In genomic region chr2:162197095-162197825, GRCh38 we compare ENCODE assay signal across 1 cellular context.
TF ChIP-seq lines count a peak whose summit lies in the region.

No MANE protein-coding gene starts in this region.

TF ChIP-seq in WTC11, 78 proteins besides CTCF, POLR2A, EP300 and RAD21 (continued from another document):
- no peak for TF ChIP-seq PREB (CRISPR knock-in tag; IDR thresholded peaks at IDR 0.05; ENCODE audit: borderline replicate concordance)
- no peak for TF ChIP-seq JAZF1 (CRISPR knock-in tag; IDR thresholded peaks at IDR 0.05)
- TF ChIP-seq TP53 (CRISPR knock-in tag; IDR thresholded peaks at IDR 0.05) = no peak
- no peak for TF ChIP-seq ZNF317 (CRISPR knock-in tag; IDR thresholded peaks at IDR 0.05; ENCODE audit: borderline replicate concordance, low read depth)
- TF ChIP-seq, protein P1, sequence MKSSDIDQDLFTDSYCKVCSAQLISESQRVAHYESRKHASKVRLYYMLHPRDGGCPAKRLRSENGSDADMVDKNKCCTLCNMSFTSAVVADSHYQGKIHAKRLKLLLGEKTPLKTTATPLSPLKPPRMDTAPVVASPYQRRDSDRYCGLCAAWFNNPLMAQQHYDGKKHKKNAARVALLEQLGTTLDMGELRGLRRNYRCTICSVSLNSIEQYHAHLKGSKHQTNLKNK (CRISPR knock-in tag; IDR thresholded peaks at IDR 0.05) = no peak
- no peak for TF ChIP-seq SMAD4 (CRISPR knock-in tag; IDR thresholded peaks at IDR 0.05)
- TF ChIP-seq, protein P2, sequence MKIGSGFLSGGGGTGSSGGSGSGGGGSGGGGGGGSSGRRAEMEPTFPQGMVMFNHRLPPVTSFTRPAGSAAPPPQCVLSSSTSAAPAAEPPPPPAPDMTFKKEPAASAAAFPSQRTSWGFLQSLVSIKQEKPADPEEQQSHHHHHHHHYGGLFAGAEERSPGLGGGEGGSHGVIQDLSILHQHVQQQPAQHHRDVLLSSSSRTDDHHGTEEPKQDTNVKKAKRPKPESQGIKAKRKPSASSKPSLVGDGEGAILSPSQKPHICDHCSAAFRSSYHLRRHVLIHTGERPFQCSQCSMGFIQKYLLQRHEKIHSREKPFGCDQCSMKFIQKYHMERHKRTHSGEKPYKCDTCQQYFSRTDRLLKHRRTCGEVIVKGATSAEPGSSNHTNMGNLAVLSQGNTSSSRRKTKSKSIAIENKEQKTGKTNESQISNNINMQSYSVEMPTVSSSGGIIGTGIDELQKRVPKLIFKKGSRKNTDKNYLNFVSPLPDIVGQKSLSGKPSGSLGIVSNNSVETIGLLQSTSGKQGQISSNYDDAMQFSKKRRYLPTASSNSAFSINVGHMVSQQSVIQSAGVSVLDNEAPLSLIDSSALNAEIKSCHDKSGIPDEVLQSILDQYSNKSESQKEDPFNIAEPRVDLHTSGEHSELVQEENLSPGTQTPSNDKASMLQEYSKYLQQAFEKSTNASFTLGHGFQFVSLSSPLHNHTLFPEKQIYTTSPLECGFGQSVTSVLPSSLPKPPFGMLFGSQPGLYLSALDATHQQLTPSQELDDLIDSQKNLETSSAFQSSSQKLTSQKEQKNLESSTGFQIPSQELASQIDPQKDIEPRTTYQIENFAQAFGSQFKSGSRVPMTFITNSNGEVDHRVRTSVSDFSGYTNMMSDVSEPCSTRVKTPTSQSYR (CRISPR knock-in tag; IDR thresholded peaks at IDR 0.05) = no peak
- no peak for TF ChIP-seq ZNF138 (CRISPR knock-in tag; conservative IDR thresholded peaks at IDR 0.05)
- TF ChIP-seq SMAD3 (CRISPR knock-in tag; IDR thresholded peaks at IDR 0.05; ENCODE audit: borderline replicate concordance) = no peak
- TF ChIP-seq ZBTB21 (CRISPR knock-in tag; IDR thresholded peaks at IDR 0.05; ENCODE audit: borderline replicate concordance) = no peak
- TF ChIP-seq ZNF232 (CRISPR knock-in tag; IDR thresholded peaks at IDR 0.05) = no peak
- TF ChIP-seq RORB (CRISPR knock-in tag; IDR thresholded peaks at IDR 0.05) = no peak
